20 cellular contexts compared by ENCODE assay signal in genomic region chr19:49025606-49026005, GRCh38. TPM values are rescaled to one million over a fixed set of nuclear protein-coding genes. Genes with fewer than 3 reads are reported as not detected.
"Had no signal": no experiment of that assay in that cellular context is flagged by ENCODE, and none has a peak within 500 bp of the region (broad histone marks: within the 10 kb centered on the region; RNA-seq: fewer than 3 reads in every experiment).

No MANE protein-coding gene starts in this region.

RNA-seq across cellular contexts. Expression of gene CGB3, which starts 1.5 kb away (rescaled TPM):
- total RNA-seq: activated CD4-positive, alpha-beta memory T cell treated with anti-CD3 and anti-CD28 coated beads, Interleukin-2, amount 10 ng/mL, durations not matched to agents 7 days and 5 days; activated CD4-positive, alpha-beta T cell treated with anti-CD3 and anti-CD28 coated beads, Interleukin-2, amount 10 ng/mL, durations not matched to agents 7 days and 5 days; activated naive CD4-positive, alpha-beta T cell treated with anti-CD3 and anti-CD28 coated beads, Interleukin-2, amount 50 U/mL, for 72 hours; activated naive CD8-positive, alpha-beta T cell treated with anti-CD3 and anti-CD28 coated beads, Interleukin-2, amount 10 ng/mL, durations not matched to agents 7 days and 5 days; activated T-cell treated with anti-CD3 and anti-CD28 coated beads, Interleukin-2, amount 50 U/mL, for 72 hours; ascending aorta; body of pancreas; breast epithelium; cardiac muscle cell; colonic mucosa; dermis microvascular lymphatic vessel endothelial cell; endothelial cell of umbilical vein; esophagus squamous epithelium; fibroblast of lung; fibroblast of villous mesenchyme; frontal cortex; heart left ventricle; T-helper 2 cell treated with Interferon-gamma antibody and Interleukin-4, amounts not matched to agents 100 ng/mL and 5 ng/mL, for 36 hours; WTC11 had no signal
- polyA plus RNA-seq: cardiac muscle cell, endothelial cell of umbilical vein, esophagus, fibroblast of lung, heart left ventricle had no signal

RNA-seq across cellular contexts. Expression of gene CGB2, which starts 6.1 kb away (rescaled TPM):
- total RNA-seq: activated CD4-positive, alpha-beta memory T cell treated with anti-CD3 and anti-CD28 coated beads, Interleukin-2, amount 10 ng/mL, durations not matched to agents 7 days and 5 days; activated naive CD4-positive, alpha-beta T cell treated with anti-CD3 and anti-CD28 coated beads, Interleukin-2, amount 50 U/mL, for 72 hours; activated naive CD8-positive, alpha-beta T cell treated with anti-CD3 and anti-CD28 coated beads, Interleukin-2, amount 10 ng/mL, durations not matched to agents 7 days and 5 days; ascending aorta; body of pancreas; breast epithelium; cardiac muscle cell; colonic mucosa; dermis microvascular lymphatic vessel endothelial cell; endothelial cell of umbilical vein; esophagus squamous epithelium; fibroblast of lung; fibroblast of villous mesenchyme; frontal cortex; heart left ventricle; T-helper 2 cell treated with Interferon-gamma antibody and Interleukin-4, amounts not matched to agents 100 ng/mL and 5 ng/mL, for 36 hours; WTC11 had no signal
- polyA plus RNA-seq: cardiac muscle cell, endothelial cell of umbilical vein, esophagus, fibroblast of lung, heart left ventricle had no signal

RNA-seq across cellular contexts. Expression of gene LHB, which starts 8.7 kb away (rescaled TPM):
- total RNA-seq: activated CD4-positive, alpha-beta T cell treated with anti-CD3 and anti-CD28 coated beads, Interleukin-2, amount 10 ng/mL, durations not matched to agents 7 days and 5 days; activated naive CD4-positive, alpha-beta T cell treated with anti-CD3 and anti-CD28 coated beads, Interleukin-2, amount 50 U/mL, for 72 hours; activated naive CD8-positive, alpha-beta T cell treated with anti-CD3 and anti-CD28 coated beads, Interleukin-2, amount 10 ng/mL, durations not matched to agents 7 days and 5 days; activated T-cell treated with anti-CD3 and anti-CD28 coated beads, Interleukin-2, amount 50 U/mL, for 72 hours; ascending aorta; breast epithelium; colonic mucosa; dermis microvascular lymphatic vessel endothelial cell; endothelial cell of umbilical vein; esophagus squamous epithelium; fibroblast of lung; fibroblast of villous mesenchyme; frontal cortex; heart left ventricle; T-helper 2 cell treated with Interferon-gamma antibody and Interleukin-4, amounts not matched to agents 100 ng/mL and 5 ng/mL, for 36 hours; WTC11 had no signal
- polyA plus RNA-seq: cardiac muscle cell, fibroblast of lung, heart left ventricle had no signal

RNA-seq across cellular contexts. Expression of gene CGB1, which starts 11.1 kb away (rescaled TPM):
- total RNA-seq: activated CD4-positive, alpha-beta memory T cell treated with anti-CD3 and anti-CD28 coated beads, Interleukin-2, amount 10 ng/mL, durations not matched to agents 7 days and 5 days; activated CD4-positive, alpha-beta T cell treated with anti-CD3 and anti-CD28 coated beads, Interleukin-2, amount 10 ng/mL, durations not matched to agents 7 days and 5 days; activated naive CD4-positive, alpha-beta T cell treated with anti-CD3 and anti-CD28 coated beads, Interleukin-2, amount 50 U/mL, for 72 hours; activated naive CD8-positive, alpha-beta T cell treated with anti-CD3 and anti-CD28 coated beads, Interleukin-2, amount 10 ng/mL, durations not matched to agents 7 days and 5 days; activated T-cell treated with anti-CD3 and anti-CD28 coated beads, Interleukin-2, amount 50 U/mL, for 72 hours; ascending aorta; body of pancreas; breast epithelium; cardiac muscle cell; colonic mucosa; dermis microvascular lymphatic vessel endothelial cell; endothelial cell of umbilical vein; esophagus squamous epithelium; fibroblast of lung; fibroblast of villous mesenchyme; frontal cortex; heart left ventricle; T-helper 2 cell treated with Interferon-gamma antibody and Interleukin-4, amounts not matched to agents 100 ng/mL and 5 ng/mL, for 36 hours; WTC11 had no signal
- polyA plus RNA-seq: cardiac muscle cell, endothelial cell of umbilical vein, esophagus, fibroblast of lung, heart left ventricle had no signal

RNA-seq across cellular contexts. Expression of gene CGB5, which starts 18.0 kb away (rescaled TPM):
- total RNA-seq: activated CD4-positive, alpha-beta memory T cell treated with anti-CD3 and anti-CD28 coated beads, Interleukin-2, amount 10 ng/mL, durations not matched to agents 7 days and 5 days; activated CD4-positive, alpha-beta T cell treated with anti-CD3 and anti-CD28 coated beads, Interleukin-2, amount 10 ng/mL, durations not matched to agents 7 days and 5 days; activated naive CD4-positive, alpha-beta T cell treated with anti-CD3 and anti-CD28 coated beads, Interleukin-2, amount 50 U/mL, for 72 hours; activated naive CD8-positive, alpha-beta T cell treated with anti-CD3 and anti-CD28 coated beads, Interleukin-2, amount 10 ng/mL, durations not matched to agents 7 days and 5 days; activated T-cell treated with anti-CD3 and anti-CD28 coated beads, Interleukin-2, amount 50 U/mL, for 72 hours; ascending aorta; body of pancreas; breast epithelium; cardiac muscle cell; colonic mucosa; dermis microvascular lymphatic vessel endothelial cell; endothelial cell of umbilical vein; fibroblast of lung; fibroblast of villous mesenchyme; frontal cortex; heart left ventricle; T-helper 2 cell treated with Interferon-gamma antibody and Interleukin-4, amounts not matched to agents 100 ng/mL and 5 ng/mL, for 36 hours had no signal
- polyA plus RNA-seq: cardiac muscle cell, endothelial cell of umbilical vein, fibroblast of lung, heart left ventricle had no signal
